Comparison of ENCODE assay signal across 18 cellular contexts in the genomic region with DNA sequence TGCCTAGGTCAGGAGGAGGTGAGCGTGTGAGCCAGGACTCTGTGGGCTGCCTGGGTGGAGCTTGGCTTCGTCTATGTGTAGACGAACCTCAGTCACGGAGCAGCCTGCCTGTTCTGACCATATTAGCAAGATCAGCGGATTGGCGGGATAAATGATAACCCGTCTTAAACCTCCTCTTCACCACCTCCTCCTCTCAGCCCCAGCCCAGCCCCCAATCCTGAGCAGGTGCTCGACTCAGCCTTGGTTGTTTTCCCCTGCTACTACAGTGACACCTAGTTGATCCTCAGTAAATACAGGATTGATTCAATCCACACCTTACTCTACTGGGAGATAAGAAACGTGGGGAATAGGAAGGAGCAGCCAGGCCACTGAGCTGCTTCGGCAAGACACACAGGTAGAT.
DNase-seq lines count a peak whose midpoint lies in the region; ATAC-seq and TF ChIP-seq lines count a peak whose summit lies in the region.
"Had no signal": no experiment of that assay in that cellular context is flagged by ENCODE, and none has a peak within 500 bp of the region (broad histone marks: within the 10 kb centered on the region; RNA-seq: fewer than 3 reads in every experiment).

No MANE protein-coding gene starts in this region.

- DNase-seq in NCI-H82 (lab: John Stamatoyannopoulos, UW), result peak; percentile 4
- no peak for DNase-seq in NCI-H82 treated with DMSO at 0.1 percent for 48 hours (lab: John Stamatoyannopoulos, UW; ENCODE audit: unreplicated experiment)
- peak; percentile 59 for DNase-seq in NCI-H2029 treated with DMSO at 0.1 percent for 48 hours (lab: John Stamatoyannopoulos, UW)
- DNase-seq in WERI-Rb-1, result peak; percentile 79
- no peak for DNase-seq in neuronal stem cell (ENCODE audit: low spot score)
- no peak for DNase-seq in activated CD8-positive, alpha-beta memory T cell treated with anti-CD3 and anti-CD28 coated beads, Interleukin-2, amount 50 U/mL, for 4 hours
- no peak for DNase-seq in NCI-H1105 (lab: John Stamatoyannopoulos, UW)
- DNase-seq in aorta, result no peak
- DNase-seq: CD8-positive, alpha-beta T cell; MM.1S; NCI-H1105 treated with DMSO at 0.1 percent for 48 hours; NCI-H69; OCI-M1; SHP77; SK-N-SH; T-cell had no signal

- no peak overlapping the region for H3K4ac ChIP-seq in neuronal stem cell (ENCODE audit: low read length)

- WGBS in neuronal stem cell (ENCODE audit: extremely low coverage in 2 of 2, insufficient read length in 2 of 2, insufficient replicate concordance in 1 of 2), 2 donors, result no CpG with 5 or more reads among the region's 10 CpGs
- 64 to 68% methylated on average over 10 of the region's 10 CpGs for WGBS in aorta, 2 donors

- peaks cover 3 to 16% of the 10 kb centered on the region in 2 donors for H3K4me1 ChIP-seq in neuronal stem cell (ENCODE audit: control insufficient read depth in 2 of 2, insufficient read depth in 1 of 2, low read depth in 1 of 2, low read length in 2 of 2)
- no peaks in the 10 kb centered on the region for H3K4me1 ChIP-seq in aorta (ENCODE audit: control insufficient read depth in 1 of 2, insufficient read depth in 2 of 2, low read length in 2 of 2)
- H3K4me1 ChIP-seq: BLaER1 treated with 17β-estradiol and CSF1 and Interleukin-3, amounts not matched to agents 10 nM and 100 nM; HAP-1 had no signal

- H3K23ac ChIP-seq in neuronal stem cell (ENCODE audit: low read depth, low read length, poor library complexity), result no peak overlapping the region

- no peak overlapping the region for H4K8ac ChIP-seq in neuronal stem cell (ENCODE audit: low read depth, low read length)

- no peak overlapping the region for H4K91ac ChIP-seq in neuronal stem cell (ENCODE audit: low read depth, low read length, poor library complexity)

- peak overlapping the region; percentile 36 for H2BK12ac ChIP-seq in neuronal stem cell (ENCODE audit: low read length)

- H3K9ac ChIP-seq in neuronal stem cell (ENCODE audit: low read depth, low read length, poor library complexity), result no peak overlapping the region
- H3K9ac ChIP-seq: BLaER1 treated with 17β-estradiol and CSF1 and Interleukin-3, amounts not matched to agents 10 nM and 100 nM; SK-N-SH had no signal

- no peak for ATAC-seq in aorta (ENCODE audit: low FRiP score)
- ATAC-seq: CD8-positive, alpha-beta T cell; T-cell had no signal

- H3K27me3 ChIP-seq in WERI-Rb-1 (ENCODE audit: insufficient read depth, low read depth, severe bottlenecking) (peaks cover 79% of the 10 kb centered on the region), neuronal stem cell (ENCODE audit: control insufficient read depth in 3 of 3, insufficient read depth in 3 of 3, low read depth in 1 of 3, low read length in 3 of 3) (no peaks in the 10 kb centered on the region), aorta (ENCODE audit: control insufficient read depth in 1 of 2, insufficient read depth in 2 of 2, low read length in 1 of 2) (no peaks in the 10 kb centered on the region)
- H3K27me3 ChIP-seq: BLaER1 treated with 17β-estradiol and CSF1 and Interleukin-3, amounts not matched to agents 10 nM and 100 nM had no signal

- no peak overlapping the region for H2BK120ac ChIP-seq in neuronal stem cell (ENCODE audit: low read depth, low read length)

- no peak overlapping the region for H3K18ac ChIP-seq in neuronal stem cell (ENCODE audit: low read length)

- TF ChIP-seq CTCF in WERI-Rb-1 (IDR thresholded peaks at IDR 0.05; ENCODE audit: low read depth, low read length), result 0 out of 2 replicates have a peak, but pooled peaks have one; percentile 16

- H3K9me3 ChIP-seq in WERI-Rb-1 (ENCODE audit: severe bottlenecking) (peaks cover 2% of the 10 kb centered on the region), neuronal stem cell (replicated peaks in 1 of 2; ENCODE audit: control insufficient read depth in 2 of 2, insufficient read depth in 1 of 2, low read depth in 1 of 2, low read length in 2 of 2) (no peaks in the 10 kb centered on the region), aorta (ENCODE audit: control insufficient read depth, low read length) (no peaks in the 10 kb centered on the region)
- H3K9me3 ChIP-seq: HAP-1, SK-N-SH had no signal

- H3K14ac ChIP-seq in neuronal stem cell (ENCODE audit: low read length), result no peak overlapping the region

- no peak overlapping the region for H2AFZ ChIP-seq in neuronal stem cell (ENCODE audit: low read length)

- H3K4me3 ChIP-seq in WERI-Rb-1 (ENCODE audit: low read depth, low read length), result no peak overlapping the region
- H3K4me3 ChIP-seq in neuronal stem cell (ENCODE audit: low read length in 2 of 2), result no peak overlapping the region
- no peak overlapping the region for H3K4me3 ChIP-seq in aorta (ENCODE audit: low read length in 2 of 2)
- H3K4me3 ChIP-seq: BLaER1 treated with 17β-estradiol and CSF1 and Interleukin-3, amounts not matched to agents 10 nM and 100 nM; HAP-1 had no signal

- no peak overlapping the region for H2BK5ac ChIP-seq in neuronal stem cell (ENCODE audit: low read length)

- no peaks in the 10 kb centered on the region for H3K79me1 ChIP-seq in neuronal stem cell (ENCODE audit: low read depth, low read length)

- no peak overlapping the region for H2AK5ac ChIP-seq in neuronal stem cell (ENCODE audit: low read depth, low read length)

- intact Hi-C loops in aorta (cut with DNase I), result no loop called here

- no peak overlapping the region for H2BK15ac ChIP-seq in neuronal stem cell (ENCODE audit: low read length)

- H3K4me2 ChIP-seq in neuronal stem cell (ENCODE audit: insufficient read depth, low read length, poor library complexity, severe bottlenecking), result no peak overlapping the region
- H3K4me2 ChIP-seq: BLaER1 treated with 17β-estradiol and CSF1 and Interleukin-3, amounts not matched to agents 10 nM and 100 nM; SK-N-SH had no signal

- H3K27ac ChIP-seq in WERI-Rb-1 (no peak overlapping the region), neuronal stem cell (replicated peaks; ENCODE audit: low read length) (no peak overlapping the region), aorta (ENCODE audit: low read depth in 1 of 2, low read length in 2 of 2) (no peak overlapping the region)
- H3K27ac ChIP-seq: BLaER1 treated with 17β-estradiol and CSF1 and Interleukin-3, amounts not matched to agents 10 nM and 100 nM had no signal

- H3K36me3 ChIP-seq in WERI-Rb-1 (no peaks in the 10 kb centered on the region), neuronal stem cell (replicated peaks in 1 of 2; ENCODE audit: control insufficient read depth in 2 of 2, insufficient read depth in 2 of 2, low read length in 2 of 2) (no peaks in the 10 kb centered on the region), aorta (ENCODE audit: control insufficient read depth in 1 of 2, insufficient read depth in 2 of 2, low read length in 1 of 2) (no peaks in the 10 kb centered on the region)
- H3K36me3 ChIP-seq: BLaER1 treated with 17β-estradiol and CSF1 and Interleukin-3, amounts not matched to agents 10 nM and 100 nM; HAP-1 had no signal

Comparison
In these comparisons a context has a peak if more than half of its experiments do, and no peak if none do; other contexts are left out.
1. DNase-seq: peak in NCI-H82 (single experiment), NCI-H2029 treated with DMSO at 0.1 percent for 48 hours (single experiment) and WERI-Rb-1 (single experiment); none in NCI-H82 treated with DMSO at 0.1 percent for 48 hours (single experiment), neuronal stem cell (single experiment), activated CD8-positive, alpha-beta memory T cell treated with anti-CD3 and anti-CD28 coated beads, Interleukin-2, amount 50 U/mL, for 4 hours (single experiment), NCI-H1105 (single experiment) and aorta (0 of 2).